In genomic region chr2:233156461-233156860, GRCh38 we compare ENCODE assay signal across 7 cellular contexts.
A peak's percentile ranks its signal among the peaks of the same experiment; 100 is the strongest.
DNase-seq lines count a peak whose midpoint lies in the region; ATAC-seq, FAIRE-seq and TF ChIP-seq lines count a peak whose summit lies in the region.
"Not testable (repeated sequence)": the region's sequence is repeated elsewhere in the genome, so short reads cannot be mapped to it uniquely, and the experiment has no call there.

No MANE protein-coding gene starts in this region.

- TF ChIP-seq POLR2A in GM18505 (IDR thresholded peaks at IDR 0.05; ENCODE audit: borderline replicate concordance, extremely low read depth, insufficient read depth, insufficient read length), result peak; percentile 33

- not testable (repeated sequence) for FAIRE-seq in small intestine (lab: Jason Lieb, UNC)

- H3K27me3 ChIP-seq in naive thymus-derived CD4-positive, alpha-beta T cell (ENCODE audit: control insufficient read depth in 2 of 2, insufficient read depth in 2 of 2, low read length in 2 of 2); small intestine (ENCODE audit: control insufficient read depth in 2 of 2, insufficient read depth in 2 of 2, low read length in 2 of 2): not testable (repeated sequence)

- intact Hi-C loops in naive thymus-derived CD4-positive, alpha-beta T cell (cut with micrococcal nuclease), result not testable (repeated sequence)

- not testable (repeated sequence) for H3K4me3 Mint-ChIP-seq in T-helper 17 cell; activated CD8-positive, alpha-beta T cell treated with anti-CD3 and anti-CD28 coated beads, Interleukin-2, amount 10 ng/mL, durations not matched to agents 7 days and 5 days; naive thymus-derived CD4-positive, alpha-beta T cell
- peak overlapping the region in 1 of 2 donors; percentile 25 for H3K4me3 Mint-ChIP-seq in effector memory CD8-positive, alpha-beta T cell

- CTCF ChIA-PET in activated CD8-positive, alpha-beta T cell treated with anti-CD3 and anti-CD28 coated beads, Interleukin-2, amount 10 ng/mL, durations not matched to agents 7 days and 5 days (lab: Charles Lee), result interaction anchor here (0.5 to 0.6 kb wide), 2 partner anchors 199 to 286 kb away, joined by 3 read pairs; no protein-coding TSS in a partner anchor
- CTCF ChIA-PET in naive thymus-derived CD4-positive, alpha-beta T cell (lab: Charles Lee), result not testable (repeated sequence)

- not testable (repeated sequence) for H3K4me1 Mint-ChIP-seq in T-helper 17 cell; activated CD8-positive, alpha-beta T cell treated with anti-CD3 and anti-CD28 coated beads, Interleukin-2, amount 10 ng/mL, durations not matched to agents 7 days and 5 days (ENCODE audit: low read depth)
- peaks cover 23 to 32% of the 10 kb centered on the region in 2 donors for H3K4me1 Mint-ChIP-seq in effector memory CD8-positive, alpha-beta T cell (ENCODE audit: low read depth in 2 of 2)
- peaks cover 0 to 19% (median 0%) of the 10 kb centered on the region in 7 donors for H3K4me1 Mint-ChIP-seq in naive thymus-derived CD4-positive, alpha-beta T cell

- DNase-seq in T-helper 17 cell; activated CD8-positive, alpha-beta T cell treated with anti-CD3 and anti-CD28 coated beads, Interleukin-2, amount 10 ng/mL, durations not matched to agents 7 days and 5 days; activated naive CD4-positive, alpha-beta T cell treated with anti-CD3 and anti-CD28 coated beads, Interleukin-2, amount 50 U/mL, for 72 hours (ENCODE audit: low spot score in 2 of 2); effector memory CD8-positive, alpha-beta T cell; naive thymus-derived CD4-positive, alpha-beta T cell: not testable (repeated sequence)
- peak; percentile 10 for DNase-seq in small intestine

- POLR2A ChIA-PET in activated CD8-positive, alpha-beta T cell treated with anti-CD3 and anti-CD28 coated beads, Interleukin-2, amount 10 ng/mL, durations not matched to agents 7 days and 5 days (lab: Charles Lee); naive thymus-derived CD4-positive, alpha-beta T cell (lab: Charles Lee): not testable (repeated sequence)

- H3K36me3 ChIP-seq in naive thymus-derived CD4-positive, alpha-beta T cell (ENCODE audit: control insufficient read depth in 2 of 3, insufficient read depth in 3 of 3, low read length in 3 of 3), result peaks cover 13 to 85% (median 22%) of the 10 kb centered on the region in 3 experiments
- H3K36me3 ChIP-seq in small intestine (ENCODE audit: control insufficient read depth in 2 of 2, insufficient read depth in 2 of 2, low read length in 2 of 2), result not testable (repeated sequence)

- peak overlapping the region; percentile 34 for H3K27ac Mint-ChIP-seq in T-helper 17 cell
- H3K27ac Mint-ChIP-seq in activated CD8-positive, alpha-beta T cell treated with anti-CD3 and anti-CD28 coated beads, Interleukin-2, amount 10 ng/mL, durations not matched to agents 7 days and 5 days, result peak overlapping the region; percentile 18
- H3K27ac Mint-ChIP-seq in activated naive CD4-positive, alpha-beta T cell treated with anti-CD3 and anti-CD28 coated beads, Interleukin-2, amount 50 U/mL, for 72 hours, result peak overlapping the region; percentile 62 to 65
- H3K27ac Mint-ChIP-seq in effector memory CD8-positive, alpha-beta T cell, result peak overlapping the region; percentile 80 to 86
- H3K27ac Mint-ChIP-seq in naive thymus-derived CD4-positive, alpha-beta T cell, result peak overlapping the region in 5 of 9 donors; percentile 17 to 55 (median 47)

- H3K4me3 ChIP-seq in naive thymus-derived CD4-positive, alpha-beta T cell (ENCODE audit: low read length); small intestine (ENCODE audit: low read depth in 1 of 2, low read length in 2 of 2): not testable (repeated sequence)

- not testable (repeated sequence) for H3K27ac ChIP-seq in naive thymus-derived CD4-positive, alpha-beta T cell (ENCODE audit: low read depth, low read length); small intestine (ENCODE audit: low read depth in 1 of 2, low read length in 1 of 2)

- WGBS in small intestine, 3 donors, result 80 to 95% (median 92%) methylated on average over 5 of the region's 5 CpGs

- not testable (repeated sequence) for H3K4me1 ChIP-seq in naive thymus-derived CD4-positive, alpha-beta T cell (ENCODE audit: control insufficient read depth in 2 of 2, insufficient read depth in 2 of 2, low read length in 2 of 2); small intestine (ENCODE audit: control insufficient read depth in 2 of 2, insufficient read depth in 1 of 2, low read depth in 1 of 2, low read length in 1 of 2)

- H3K36me3 Mint-ChIP-seq in T-helper 17 cell (ENCODE audit: low read depth), result peaks cover 15% of the 10 kb centered on the region
- peaks cover 73% of the 10 kb centered on the region for H3K36me3 Mint-ChIP-seq in activated CD8-positive, alpha-beta T cell treated with anti-CD3 and anti-CD28 coated beads, Interleukin-2, amount 10 ng/mL, durations not matched to agents 7 days and 5 days (ENCODE audit: low read depth)
- not testable (repeated sequence) for H3K36me3 Mint-ChIP-seq in activated naive CD4-positive, alpha-beta T cell treated with anti-CD3 and anti-CD28 coated beads, Interleukin-2, amount 50 U/mL, for 72 hours
- peaks cover 96% of the 10 kb centered on the region for H3K36me3 Mint-ChIP-seq in effector memory CD8-positive, alpha-beta T cell (ENCODE audit: insufficient read depth)
- peaks cover 29 to 73% (median 35%) of the 10 kb centered on the region in 5 donors for H3K36me3 Mint-ChIP-seq in naive thymus-derived CD4-positive, alpha-beta T cell

- not testable (repeated sequence) for H3K27me3 Mint-ChIP-seq in T-helper 17 cell; activated CD8-positive, alpha-beta T cell treated with anti-CD3 and anti-CD28 coated beads, Interleukin-2, amount 10 ng/mL, durations not matched to agents 7 days and 5 days (ENCODE audit: low read depth); effector memory CD8-positive, alpha-beta T cell; naive thymus-derived CD4-positive, alpha-beta T cell

- not testable (repeated sequence) for H3K9me3 Mint-ChIP-seq in activated CD8-positive, alpha-beta T cell treated with anti-CD3 and anti-CD28 coated beads, Interleukin-2, amount 10 ng/mL, durations not matched to agents 7 days and 5 days (ENCODE audit: insufficient read depth); activated naive CD4-positive, alpha-beta T cell treated with anti-CD3 and anti-CD28 coated beads, Interleukin-2, amount 50 U/mL, for 72 hours; effector memory CD8-positive, alpha-beta T cell; naive thymus-derived CD4-positive, alpha-beta T cell

- not testable (repeated sequence) for H3K9me3 ChIP-seq in T-helper 17 cell (ENCODE audit: control insufficient read depth, low read length, poor library complexity, severe bottlenecking); naive thymus-derived CD4-positive, alpha-beta T cell (ENCODE audit: control insufficient read depth in 2 of 3, low read length in 3 of 3); small intestine (ENCODE audit: control insufficient read depth, low read depth)

- not testable (repeated sequence) for ATAC-seq in GM18505 (IDR thresholded peaks at IDR 0.05; ENCODE audit: unreplicated experiment); T-helper 17 cell; activated CD8-positive, alpha-beta T cell treated with anti-CD3 and anti-CD28 coated beads, Interleukin-2, amount 10 ng/mL, durations not matched to agents 7 days and 5 days; activated naive CD4-positive, alpha-beta T cell treated with anti-CD3 and anti-CD28 coated beads, Interleukin-2, amount 50 U/mL, for 72 hours; naive thymus-derived CD4-positive, alpha-beta T cell
- peak; percentile 54 for ATAC-seq in effector memory CD8-positive, alpha-beta T cell (replicated peaks)

Comparison
In these comparisons a context has a peak if more than half of its experiments do, and no peak if none do; other contexts are left out.
1. H3K27ac Mint-ChIP-seq: peak in every context shown above with its lines; median percentile 83 in effector memory CD8-positive, alpha-beta T cell; 64 in activated naive CD4-positive, alpha-beta T cell treated with anti-CD3 and anti-CD28 coated beads, Interleukin-2, amount 50 U/mL, for 72 hours; 47 in naive thymus-derived CD4-positive, alpha-beta T cell; 34 in T-helper 17 cell; 18 in activated CD8-positive, alpha-beta T cell treated with anti-CD3 and anti-CD28 coated beads, Interleukin-2, amount 10 ng/mL, durations not matched to agents 7 days and 5 days.